In genomic region chr2:138512672-138513071, GRCh38 we compare ENCODE assay signal across 17 cellular contexts. TPM values are rescaled to one million over a fixed set of nuclear protein-coding genes. Genes with fewer than 3 reads are reported as not detected.
DNase-seq lines count a peak whose midpoint lies in the region; ATAC-seq, FAIRE-seq and TF ChIP-seq lines count a peak whose summit lies in the region.
"Had no signal": no experiment of that assay in that cellular context is flagged by ENCODE, and none has a peak within 500 bp of the region (broad histone marks: within the 10 kb centered on the region; RNA-seq: fewer than 3 reads in every experiment).

No MANE protein-coding gene starts in this region.

- no peak for TF ChIP-seq POLR2A in H54 (IDR thresholded peaks at IDR 0.05; ENCODE audit: low read depth, low read length)

- peak; percentile 11 for FAIRE-seq in H54 (lab: Jason Lieb, UNC)

- in situ Hi-C loops in Caki2 (cut with HindIII; ENCODE audit: low pct_unique_long_range_greater_than_20kb, low sequenced_read_pairs), result no loop called here
- in situ Hi-C loops in astrocyte of the spinal cord (cut with HindIII; ENCODE audit: low sequenced_read_pairs), result no loop called here

- peak overlapping the region; percentile 2 for H3K27ac ChIP-seq in epithelial cell of prostate
- H3K27ac ChIP-seq: RWPE1, SJSA1 had no signal

- peak; percentile 48 for DNase-seq in Caki2 (ENCODE audit: low read depth)
- no peak for DNase-seq in H54 (ENCODE audit: insufficient read length, low spot score)
- peak; percentile 14 for DNase-seq in astrocyte of the spinal cord (ENCODE audit: low read depth, low spot score)
- DNase-seq in epithelial cell of prostate (ENCODE audit: low read depth, low spot score), result no peak
- DNase-seq in NCI-H510A treated with DMSO at 0.1 percent for 48 hours (lab: John Stamatoyannopoulos, UW), result no peak
- DNase-seq: CD8-positive, alpha-beta T cell; EL; KBM-7; MG63; NCI-H1092 treated with DMSO at 0.1 percent for 48 hours; NCI-H187; NCI-H2171 treated with DMSO at 0.1 percent for 48 hours had no signal

- ATAC-seq in HG02763 (IDR thresholded peaks at IDR 0.05; ENCODE audit: unreplicated experiment) (no peak), GM21717 (IDR thresholded peaks at IDR 0.05; ENCODE audit: unreplicated experiment) (no peak), GM19467 (IDR thresholded peaks at IDR 0.05; ENCODE audit: unreplicated experiment) (no peak)
- ATAC-seq: CD8-positive, alpha-beta T cell had no signal

- no peak for TF ChIP-seq CTCF in astrocyte of the spinal cord (IDR thresholded peaks at IDR 0.05; ENCODE audit: low read depth, low read length)

- H3K4me3 ChIP-seq in astrocyte of the spinal cord (ENCODE audit: low read depth, low read length), result no peak overlapping the region
- H3K4me3 ChIP-seq: MG63, SJSA1 had no signal

RNA-seq across cellular contexts. Expression of gene SPOPL, which starts 11.1 kb away (rescaled TPM):
- total RNA-seq in Caki2 (2014; rRNA removed; shearing (Covaris generic); ENCODE audit: low replicate concordance), result 7.6 and 12.0 TPM in 2 replicates

Comparison
In these comparisons a context has a peak if more than half of its experiments do, and no peak if none do; other contexts are left out.
1. DNase-seq: peak in Caki2 (single experiment) and astrocyte of the spinal cord (single experiment); none in H54 (single experiment), epithelial cell of prostate (single experiment) and NCI-H510A treated with DMSO at 0.1 percent for 48 hours (single experiment).